8 cellular contexts compared by ENCODE assay signal in genomic region chr12:12786716-12787601, GRCh38. TPM values are rescaled to one million over a fixed set of nuclear protein-coding genes. Genes with fewer than 3 reads are reported as not detected.
DNase-seq lines count a peak whose midpoint lies in the region; ATAC-seq, FAIRE-seq and TF ChIP-seq lines count a peak whose summit lies in the region.

No MANE protein-coding gene starts in this region.

- peak overlapping the region; percentile 44 to 64 (median 50) for H3K4me3 ChIP-seq in keratinocyte (ENCODE audit: control insufficient read depth in 2 of 3, extremely low read depth in 1 of 3, insufficient read depth in 2 of 3, low read depth in 1 of 3, low read length in 3 of 3)

- H3K9ac ChIP-seq in keratinocyte (ENCODE audit: control insufficient read depth, extremely low read depth, insufficient read depth, low read length), result peak overlapping the region; percentile 71

- H3K27ac ChIP-seq in keratinocyte (ENCODE audit: control insufficient read depth, insufficient read depth, low read length), result peak overlapping the region; percentile 49

- H3K9me1 ChIP-seq in keratinocyte (ENCODE audit: control insufficient read depth, extremely low read depth, insufficient read depth, low read length), result no peaks in the 10 kb centered on the region

- H3K9me3 ChIP-seq in keratinocyte (ENCODE audit: control insufficient read depth, low read depth, low read length), result no peaks in the 10 kb centered on the region

- peak overlapping the region; percentile 93 for H2AFZ ChIP-seq in keratinocyte (ENCODE audit: control insufficient read depth, low read length)

- H3K4me1 ChIP-seq in keratinocyte (ENCODE audit: control insufficient read depth, extremely low read depth, insufficient read depth, low read length), result peaks cover 36% of the 10 kb centered on the region

- no peaks in the 10 kb centered on the region for H3K27me3 ChIP-seq in keratinocyte (ENCODE audit: control insufficient read depth, extremely low read depth, insufficient read depth, low read length)

- H4K20me1 ChIP-seq in keratinocyte (ENCODE audit: control insufficient read depth, extremely low read depth, insufficient read depth, low read length), result no peaks in the 10 kb centered on the region

- no peak for FAIRE-seq in keratinocyte (lab: Jason Lieb, UNC)

- dilution Hi-C loops in keratinocyte (cut with MboI; ENCODE audit: extremely low pct_ligation_motif_present, low sequenced_read_pairs), result no loop called here

- H3K4me2 ChIP-seq in keratinocyte (ENCODE audit: control insufficient read depth, extremely low read depth, insufficient read depth, low read depth, low read length), result peak overlapping the region; percentile 88

- H3K79me2 ChIP-seq in keratinocyte (ENCODE audit: control insufficient read depth, insufficient read depth, low read length), result no peaks in the 10 kb centered on the region

- peak; percentile 8 for DNase-seq in SKM-1 (lab: John Stamatoyannopoulos, UW; ENCODE audit: unreplicated experiment)
- no peak for DNase-seq in SKM-1 treated with dmso at 0.1 percent for 144 hours (lab: John Stamatoyannopoulos, UW; ENCODE audit: unreplicated experiment)
- DNase-seq in NCI-H1417 treated with DMSO at 0.1 percent for 48 hours (lab: John Stamatoyannopoulos, UW), result peak; percentile 16
- peak; percentile 44 for DNase-seq in activated CD4-positive, CD25-positive, alpha-beta regulatory T cell treated with anti-CD3 and anti-CD28 coated beads, Interleukin-2, amount 50 U/mL, for 16 hours (ENCODE audit: low read depth, low spot score)
- DNase-seq in central memory CD4-positive, alpha-beta T cell, result peak; percentile 73
- peak; percentile 9 for DNase-seq in keratinocyte (ENCODE audit: low read depth, low spot score)
- peak; percentile 56 to 65 for DNase-seq in stimulated activated CD4-positive, alpha-beta T cell treated with anti-CD3 and anti-CD28 coated beads, Interleukin-15, amount 100 ng/mL, for 1 hour (ENCODE audit: low read depth in 1 of 2, low spot score in 1 of 2)

- TF ChIP-seq CTCF in keratinocyte (optimal IDR thresholded peaks at IDR 0.05 in 1 of 3, IDR thresholded peaks at IDR 0.05 in 1 of 3, conservative IDR thresholded peaks at IDR 0.05 in 1 of 3; ENCODE audit: extremely low read depth in 1 of 3, insufficient read depth in 2 of 3, low read length in 3 of 3), result no peak

- ATAC-seq in HG02798 (IDR thresholded peaks at IDR 0.05; ENCODE audit: poor library complexity, unreplicated experiment), result peak; percentile 90

- H3K36me3 ChIP-seq in keratinocyte (ENCODE audit: control insufficient read depth in 2 of 2, extremely low read depth in 1 of 2, insufficient read depth in 2 of 2, low read length in 2 of 2), result no peaks in the 10 kb centered on the region

RNA-seq across cellular contexts. Expression of gene APOLD1, which starts 1.5 kb away (rescaled TPM):
- 0.34 to 0.36 TPM (median 0.34 TPM) in 3 replicates for polyA plus RNA-seq in keratinocyte
- polyA plus RNA-seq in keratinocyte (2011; ENCODE audit: low read depth), result 0.05 TPM
- polyA plus RNA-seq in keratinocyte (2011; cell fraction: cytosol; rRNA removed), result 0.17 and 0.40 TPM in 2 replicates
- 0.34 and 0.36 TPM in 2 replicates for polyA plus RNA-seq in keratinocyte (2011; cell fraction: nucleus; rRNA removed)
- 0.22 and 0.34 TPM in 2 replicates for polyA plus RNA-seq in keratinocyte (2012; ENCODE audit: low replicate concordance)
- polyA minus RNA-seq in keratinocyte, result 0.26 to 0.33 TPM (median 0.26 TPM) in 3 replicates
- polyA minus RNA-seq in keratinocyte (2011; cell fraction: cytosol; rRNA and poly(A)+ RNA removed), result 0.58 TPM
- 0.31 and 0.32 TPM in 2 replicates for polyA minus RNA-seq in keratinocyte (2011; cell fraction: nucleus; rRNA and poly(A)+ RNA removed)

RNA-seq across cellular contexts. Expression of gene DDX47, which starts 26.2 kb away (rescaled TPM):
- 52.9 to 92.6 TPM (median 90.2 TPM) in 3 replicates for polyA plus RNA-seq in keratinocyte
- polyA plus RNA-seq in keratinocyte (2011; ENCODE audit: low read depth), result 28.2 TPM
- 62.7 and 107 TPM in 2 replicates for polyA plus RNA-seq in keratinocyte (2011; cell fraction: cytosol; rRNA removed)
- polyA plus RNA-seq in keratinocyte (2011; cell fraction: nucleus; rRNA removed), result 129 and 167 TPM in 2 replicates
- polyA plus RNA-seq in keratinocyte (2012; ENCODE audit: low replicate concordance), result 53.1 and 62.8 TPM in 2 replicates
- polyA minus RNA-seq in keratinocyte, result 41.9 to 55.1 TPM (median 42.5 TPM) in 3 replicates
- 34.1 TPM for polyA minus RNA-seq in keratinocyte (2011; cell fraction: cytosol; rRNA and poly(A)+ RNA removed)
- polyA minus RNA-seq in keratinocyte (2011; cell fraction: nucleus; rRNA and poly(A)+ RNA removed), result 33.2 and 61.5 TPM in 2 replicates
